22 cellular contexts compared by ENCODE assay signal in the genomic region with DNA sequence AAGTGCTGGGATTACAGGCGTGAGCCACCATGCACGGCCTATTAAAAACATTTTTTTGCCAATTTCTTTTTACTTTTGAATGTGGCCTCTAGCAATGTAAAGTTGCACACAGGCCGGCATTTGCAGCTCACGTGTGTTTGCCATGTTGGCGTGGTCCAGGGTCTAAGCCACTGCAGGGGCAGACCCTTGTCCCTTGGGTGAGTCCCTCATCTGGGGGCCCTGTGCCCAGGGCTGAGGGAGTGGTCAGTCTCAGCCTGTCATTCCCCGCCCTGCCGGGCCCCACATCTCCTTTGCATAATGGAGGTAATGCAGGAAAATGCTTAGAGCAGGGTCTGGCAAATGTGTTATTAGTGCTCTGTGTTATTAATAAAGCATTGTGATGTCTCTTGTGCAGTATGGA.
"Had no signal": no experiment of that assay in that cellular context is flagged by ENCODE, and none has a peak within 500 bp of the region (broad histone marks: within the 10 kb centered on the region; RNA-seq: fewer than 3 reads in every experiment).

No MANE protein-coding gene starts in this region.

- H3K4me3 Mint-ChIP-seq: activated CD4-positive, alpha-beta memory T cell treated with anti-CD3 and anti-CD28 coated beads, Interleukin-2, amount 10 ng/mL, durations not matched to agents 7 days and 5 days; activated CD4-positive, alpha-beta T cell treated with anti-CD3 and anti-CD28 coated beads, Interleukin-2, amount 10 ng/mL, durations not matched to agents 7 days and 5 days; activated naive CD4-positive, alpha-beta T cell treated with anti-CD3 and anti-CD28 coated beads, Interleukin-2, amount 10 ng/mL, durations not matched to agents 7 days and 5 days; activated naive CD8-positive, alpha-beta T cell; activated T-cell treated with anti-CD3 and anti-CD28 coated beads, Interleukin-2, amount 50 U/mL, for 24 hours; activated T-cell treated with anti-CD3 and anti-CD28 coated beads, Interleukin-2, amount 50 U/mL, for 72 hours; brain; dendritic cell treated with granulocyte-macrophage colony-stimulating factor and Interleukin-4, amounts not matched to agents 40 ng/mL and 50 ng/mL, for 4 days; endodermal cell; WTC11 had no signal

- H3K36me3 Mint-ChIP-seq: WTC11 had no signal

- H3K27ac Mint-ChIP-seq: activated CD4-positive, alpha-beta memory T cell treated with anti-CD3 and anti-CD28 coated beads, Interleukin-2, amount 10 ng/mL, durations not matched to agents 7 days and 5 days; activated CD4-positive, alpha-beta T cell treated with anti-CD3 and anti-CD28 coated beads, Interleukin-2, amount 10 ng/mL, durations not matched to agents 7 days and 5 days; activated naive CD4-positive, alpha-beta T cell treated with anti-CD3 and anti-CD28 coated beads, Interleukin-2, amount 10 ng/mL, durations not matched to agents 7 days and 5 days; dendritic cell treated with granulocyte-macrophage colony-stimulating factor and Interleukin-4, amounts not matched to agents 40 ng/mL and 50 ng/mL, for 4 days; WTC11 had no signal

- H3K27me3 Mint-ChIP-seq: activated CD4-positive, alpha-beta memory T cell treated with anti-CD3 and anti-CD28 coated beads, Interleukin-2, amount 10 ng/mL, durations not matched to agents 7 days and 5 days; activated CD4-positive, alpha-beta T cell treated with anti-CD3 and anti-CD28 coated beads, Interleukin-2, amount 10 ng/mL, durations not matched to agents 7 days and 5 days; activated naive CD4-positive, alpha-beta T cell treated with anti-CD3 and anti-CD28 coated beads, Interleukin-2, amount 10 ng/mL, durations not matched to agents 7 days and 5 days; activated naive CD8-positive, alpha-beta T cell; activated T-cell treated with anti-CD3 and anti-CD28 coated beads, Interleukin-2, amount 50 U/mL, for 24 hours; dendritic cell treated with granulocyte-macrophage colony-stimulating factor and Interleukin-4, amounts not matched to agents 40 ng/mL and 50 ng/mL, for 4 days had no signal

- H3K27ac ChIP-seq: ascending aorta, breast epithelium, cardiac muscle cell, colonic mucosa, dorsolateral prefrontal cortex had no signal

- H3K9me3 ChIP-seq: ascending aorta, breast epithelium, colonic mucosa had no signal

- ATAC-seq: esophagus mucosa, WTC11 had no signal

- H3K4me3 ChIP-seq: ascending aorta, breast epithelium, cardiac muscle cell, colonic mucosa, dorsolateral prefrontal cortex had no signal

- H3K36me3 ChIP-seq: ascending aorta, breast epithelium, cardiac muscle cell, colonic mucosa had no signal

- H3K9me3 Mint-ChIP-seq: activated CD4-positive, alpha-beta memory T cell treated with anti-CD3 and anti-CD28 coated beads, Interleukin-2, amount 10 ng/mL, durations not matched to agents 7 days and 5 days; activated CD4-positive, alpha-beta T cell treated with anti-CD3 and anti-CD28 coated beads, Interleukin-2, amount 10 ng/mL, durations not matched to agents 7 days and 5 days; activated naive CD4-positive, alpha-beta T cell treated with anti-CD3 and anti-CD28 coated beads, Interleukin-2, amount 10 ng/mL, durations not matched to agents 7 days and 5 days; activated T-cell treated with anti-CD3 and anti-CD28 coated beads, Interleukin-2, amount 50 U/mL, for 24 hours; activated T-cell treated with anti-CD3 and anti-CD28 coated beads, Interleukin-2, amount 50 U/mL, for 72 hours; dendritic cell treated with granulocyte-macrophage colony-stimulating factor and Interleukin-4, amounts not matched to agents 40 ng/mL and 50 ng/mL, for 4 days; endodermal cell; WTC11 had no signal

- DNase-seq: activated CD4-positive, alpha-beta memory T cell treated with anti-CD3 and anti-CD28 coated beads, Interleukin-2, amount 10 ng/mL, durations not matched to agents 7 days and 5 days; activated CD4-positive, alpha-beta T cell treated with anti-CD3 and anti-CD28 coated beads for 1 hour; activated CD4-positive, alpha-beta T cell treated with anti-CD3 and anti-CD28 coated beads, Interleukin-2, amount 10 ng/mL, durations not matched to agents 7 days and 5 days; activated naive CD4-positive, alpha-beta T cell treated with anti-CD3 and anti-CD28 coated beads, Interleukin-2, amount 10 ng/mL, durations not matched to agents 7 days and 5 days; activated T-cell treated with anti-CD3 and anti-CD28 coated beads for 4 hours; central memory CD4-positive, alpha-beta T cell; cerebellar nuclear complex; colonic mucosa; effector memory CD4-positive, alpha-beta T cell; endodermal cell; foreskin fibroblast had no signal

- H3K4me1 ChIP-seq: ascending aorta had no signal
